8 cellular contexts compared by ENCODE assay signal in genomic region chr7:24979863-24980694, GRCh38. TPM values are rescaled to one million over a fixed set of nuclear protein-coding genes. Genes with fewer than 3 reads are reported as not detected.
DNase-seq lines count a peak whose midpoint lies in the region; ATAC-seq and TF ChIP-seq lines count a peak whose summit lies in the region.

A gene with protein sequence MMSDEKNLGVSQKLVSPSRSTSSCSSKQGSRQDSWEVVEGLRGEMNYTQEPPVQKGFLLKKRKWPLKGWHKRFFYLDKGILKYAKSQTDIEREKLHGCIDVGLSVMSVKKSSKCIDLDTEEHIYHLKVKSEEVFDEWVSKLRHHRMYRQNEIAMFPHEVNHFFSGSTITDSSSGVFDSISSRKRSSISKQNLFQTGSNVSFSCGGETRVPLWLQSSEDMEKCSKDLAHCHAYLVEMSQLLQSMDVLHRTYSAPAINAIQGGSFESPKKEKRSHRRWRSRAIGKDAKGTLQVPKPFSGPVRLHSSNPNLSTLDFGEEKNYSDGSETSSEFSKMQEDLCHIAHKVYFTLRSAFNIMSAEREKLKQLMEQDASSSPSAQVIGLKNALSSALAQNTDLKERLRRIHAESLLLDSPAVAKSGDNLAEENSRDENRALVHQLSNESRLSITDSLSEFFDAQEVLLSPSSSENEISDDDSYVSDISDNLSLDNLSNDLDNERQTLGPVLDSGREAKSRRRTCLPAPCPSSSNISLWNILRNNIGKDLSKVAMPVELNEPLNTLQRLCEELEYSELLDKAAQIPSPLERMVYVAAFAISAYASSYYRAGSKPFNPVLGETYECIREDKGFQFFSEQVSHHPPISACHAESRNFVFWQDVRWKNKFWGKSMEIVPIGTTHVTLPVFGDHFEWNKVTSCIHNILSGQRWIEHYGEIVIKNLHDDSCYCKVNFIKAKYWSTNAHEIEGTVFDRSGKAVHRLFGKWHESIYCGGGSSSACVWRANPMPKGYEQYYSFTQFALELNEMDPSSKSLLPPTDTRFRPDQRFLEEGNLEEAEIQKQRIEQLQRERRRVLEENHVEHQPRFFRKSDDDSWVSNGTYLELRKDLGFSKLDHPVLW (minus strand): TSS chr7:24980178. CDS start chr7:24892472, 87,706 bp downstream.

- peak within 1 kb of the TSS; percentile 46; the same call in 1 of the 2 replicates for H3K27ac ChIP-seq in GM23338 (ENCODE audit: low read depth)
- peak within 1 kb of the TSS; percentile 96 for H3K27ac ChIP-seq in RWPE1
- H3K27ac ChIP-seq in neural cell (ENCODE audit: low read length), result no peak within 1 kb of the TSS

- peaks cover 57% of the 10 kb centered on the region for H3K4me1 Mint-ChIP-seq in GM23338
- peaks cover 63% of the 10 kb centered on the region for H3K4me1 Mint-ChIP-seq in stimulated activated naive CD8-positive, alpha-beta T cell treated with anti-CD3 and anti-CD28 coated beads, Interleukin-15, amount 100 ng/mL, for 72 hours

- H3K79me2 ChIP-seq in GM23338 (replicated peaks; ENCODE audit: insufficient read depth) (peaks cover 32% of the 10 kb centered on the region), neural cell (replicated peaks; ENCODE audit: insufficient read depth, low read length) (no peaks in the 10 kb centered on the region)

- H3K4me2 ChIP-seq in GM23338 (peak within 1 kb of the TSS; percentile 92), neural cell (ENCODE audit: low read length) (peak within 1 kb of the TSS; percentile 33)

- peaks cover 61% of the 10 kb centered on the region for H3K27me3 ChIP-seq in GM23338 (ENCODE audit: insufficient read depth)
- H3K27me3 ChIP-seq in neural cell (ENCODE audit: insufficient read depth, low read depth, low read length), result peaks cover 48% of the 10 kb centered on the region

- DNase-seq in EH (ENCODE audit: low read depth) (peak; percentile 95), GM23338 (ENCODE audit: low spot score) (peak; percentile 98), LNCaP clone FGC (ENCODE audit: low read depth) (peak; percentile 52), RWPE1 (ENCODE audit: low spot score) (peak; percentile 98), fibroblast of the conjunctiva (ENCODE audit: low read depth) (peak; percentile 92)
- DNase-seq in activated T-helper 9 cell treated with anti-CD3 and anti-CD28 coated beads, Interleukin-2, amount 50 U/mL, for 16 hours (ENCODE audit: low read depth), result peak; percentile 91
- peak; percentile 93 to 95 for DNase-seq in stimulated activated naive CD8-positive, alpha-beta T cell treated with anti-CD3 and anti-CD28 coated beads, Interleukin-15, amount 100 ng/mL, for 72 hours

- H3K36me3 Mint-ChIP-seq in GM23338 (ENCODE audit: low read depth), result peaks cover 10% of the 10 kb centered on the region

- H3K4me1 ChIP-seq in GM23338 (ENCODE audit: insufficient read depth), result peaks cover 51% of the 10 kb centered on the region

- peaks cover 3% of the 10 kb centered on the region; the same call in 1 of the 2 replicates for H3K36me3 ChIP-seq in GM23338 (ENCODE audit: insufficient read depth)
- H3K36me3 ChIP-seq in neural cell (ENCODE audit: insufficient read depth, low read length), result no peaks in the 10 kb centered on the region

- peak within 1 kb of the TSS; percentile 98 for H2AFZ ChIP-seq in GM23338
- peak within 1 kb of the TSS; percentile 57 for H2AFZ ChIP-seq in neural cell (ENCODE audit: low read depth, low read length)

- H3F3A ChIP-seq in GM23338 (replicated peaks; ENCODE audit: low read depth), result peaks cover 17% of the 10 kb centered on the region; the same call in 1 of the 2 replicates
- no peaks in the 10 kb centered on the region for H3F3A ChIP-seq in neural cell (ENCODE audit: insufficient read depth, low read length, poor library complexity, severe bottlenecking)

- peak; percentile 60 for ATAC-seq in GM23338
- ATAC-seq in stimulated activated naive CD8-positive, alpha-beta T cell treated with anti-CD3 and anti-CD28 coated beads, Interleukin-15, amount 100 ng/mL, for 72 hours, result peak; percentile 85

- H4K20me1 ChIP-seq in GM23338 (replicated peaks; ENCODE audit: insufficient read depth) (peaks cover 16% of the 10 kb centered on the region), neural cell (ENCODE audit: insufficient read depth) (no peaks in the 10 kb centered on the region)

- H3K9me3 Mint-ChIP-seq in GM23338, result peaks cover 14% of the 10 kb centered on the region
- H3K9me3 Mint-ChIP-seq in stimulated activated naive CD8-positive, alpha-beta T cell treated with anti-CD3 and anti-CD28 coated beads, Interleukin-15, amount 100 ng/mL, for 72 hours, result no peaks in the 10 kb centered on the region

- peak within 1 kb of the TSS; percentile 74 for H3K27ac Mint-ChIP-seq in GM23338
- H3K27ac Mint-ChIP-seq in stimulated activated naive CD8-positive, alpha-beta T cell treated with anti-CD3 and anti-CD28 coated beads, Interleukin-15, amount 100 ng/mL, for 72 hours, result peak within 1 kb of the TSS; percentile 86 to 88

- no peak for TF ChIP-seq RAD21 in neural cell (conservative IDR thresholded peaks at IDR 0.05)

- peak within 1 kb of the TSS; percentile 80 for H3K4me3 Mint-ChIP-seq in GM23338
- H3K4me3 Mint-ChIP-seq in stimulated activated naive CD8-positive, alpha-beta T cell treated with anti-CD3 and anti-CD28 coated beads, Interleukin-15, amount 100 ng/mL, for 72 hours, result peak within 1 kb of the TSS; percentile 93 to 98

- H3K9me3 ChIP-seq in neural cell (ENCODE audit: low read length), result no peaks in the 10 kb centered on the region

- no peak for TF ChIP-seq EP300 in neural cell (conservative IDR thresholded peaks at IDR 0.05; ENCODE audit: poor library complexity, severe bottlenecking)

- H3K9me2 ChIP-seq in GM23338 (ENCODE audit: insufficient read depth) (no peaks in the 10 kb centered on the region), neural cell (ENCODE audit: insufficient read depth, low read length) (no peaks in the 10 kb centered on the region)

- peaks cover 33% of the 10 kb centered on the region for H3K27me3 Mint-ChIP-seq in GM23338 (ENCODE audit: insufficient read depth, low read depth, poor library complexity)
- H3K27me3 Mint-ChIP-seq in stimulated activated naive CD8-positive, alpha-beta T cell treated with anti-CD3 and anti-CD28 coated beads, Interleukin-15, amount 100 ng/mL, for 72 hours, result peaks cover 16% of the 10 kb centered on the region

- H3K9ac ChIP-seq in neural cell (ENCODE audit: low read length), result peak within 1 kb of the TSS; percentile 60

- peak within 1 kb of the TSS; percentile 80 for H3K4me3 ChIP-seq in GM23338
- peak within 1 kb of the TSS; percentile 74 for H3K4me3 ChIP-seq in LNCaP clone FGC (ENCODE audit: low read depth, low read length)
- peak within 1 kb of the TSS; percentile 89 for H3K4me3 ChIP-seq in neural cell (ENCODE audit: low read length)

- CTCF ChIA-PET in RWPE1 (lab: Yijun Ruan, JAX), result interaction anchor here (0.6 to 4.9 kb wide), 24 partner anchors 24 to 1328 kb away, joined by 3 to 40 read pairs (median 5); no protein-coding TSS in a partner anchor

- POLR2A ChIA-PET in RWPE1 (lab: Yijun Ruan, JAX; ENCODE audit: low non-redundant PET), result interaction anchor here (0.8 to 1.4 kb wide), 3 partner anchors 9 to 160 kb away, joined by 4 to 5 read pairs (median 4); no protein-coding TSS in a partner anchor

- TF ChIP-seq CTCF in GM23338 (conservative IDR thresholded peaks at IDR 0.05; ENCODE audit: low read depth in 2 of 2), result peak in 1 of 2 experiments; percentile 18; a peak in 1 of 4 replicates
- peak; percentile 49 for TF ChIP-seq CTCF in LNCaP clone FGC (IDR thresholded peaks at IDR 0.05; ENCODE audit: control insufficient read depth, extremely low read depth, insufficient read depth)
- no peak for TF ChIP-seq CTCF in RWPE1 (conservative IDR thresholded peaks at IDR 0.05; ENCODE audit: low read depth)
- peak; percentile 23 for TF ChIP-seq CTCF in neural cell (IDR thresholded peaks at IDR 0.05; ENCODE audit: poor library complexity, severe bottlenecking)

TF ChIP-seq in GM23338, 12 proteins besides CTCF, POLR2A, EP300 and RAD21:
- peak; percentile 77 for TF ChIP-seq POLR2AphosphoS5 (IDR thresholded peaks at IDR 0.05; ENCODE audit: low read depth)
- TF ChIP-seq EZH2 (IDR thresholded peaks at IDR 0.05; ENCODE audit: low read depth, unreplicated experiment), result no peak
- TF ChIP-seq CREB1 (CRISPR knock-in tag; IDR thresholded peaks at IDR 0.05; ENCODE audit: low read depth), result peak; percentile 77

TF ChIP-seq in neural cell, 6 proteins besides CTCF, POLR2A, EP300 and RAD21:
- TF ChIP-seq EZH2 (IDR thresholded peaks at IDR 0.05; ENCODE audit: borderline replicate concordance, insufficient read depth, low read length, poor library complexity, severe bottlenecking) (no peak), TAF1 (IDR thresholded peaks at IDR 0.05; ENCODE audit: low read depth) (no peak), POLR2AphosphoS5 (IDR thresholded peaks at IDR 0.05) (peak; percentile 24), SMC3 (conservative IDR thresholded peaks at IDR 0.05; ENCODE audit: poor library complexity) (peak; percentile 25), MXI1 (conservative IDR thresholded peaks at IDR 0.05; ENCODE audit: poor library complexity, severe bottlenecking) (peak; percentile 79)
- TF ChIP-seq, protein P1, sequence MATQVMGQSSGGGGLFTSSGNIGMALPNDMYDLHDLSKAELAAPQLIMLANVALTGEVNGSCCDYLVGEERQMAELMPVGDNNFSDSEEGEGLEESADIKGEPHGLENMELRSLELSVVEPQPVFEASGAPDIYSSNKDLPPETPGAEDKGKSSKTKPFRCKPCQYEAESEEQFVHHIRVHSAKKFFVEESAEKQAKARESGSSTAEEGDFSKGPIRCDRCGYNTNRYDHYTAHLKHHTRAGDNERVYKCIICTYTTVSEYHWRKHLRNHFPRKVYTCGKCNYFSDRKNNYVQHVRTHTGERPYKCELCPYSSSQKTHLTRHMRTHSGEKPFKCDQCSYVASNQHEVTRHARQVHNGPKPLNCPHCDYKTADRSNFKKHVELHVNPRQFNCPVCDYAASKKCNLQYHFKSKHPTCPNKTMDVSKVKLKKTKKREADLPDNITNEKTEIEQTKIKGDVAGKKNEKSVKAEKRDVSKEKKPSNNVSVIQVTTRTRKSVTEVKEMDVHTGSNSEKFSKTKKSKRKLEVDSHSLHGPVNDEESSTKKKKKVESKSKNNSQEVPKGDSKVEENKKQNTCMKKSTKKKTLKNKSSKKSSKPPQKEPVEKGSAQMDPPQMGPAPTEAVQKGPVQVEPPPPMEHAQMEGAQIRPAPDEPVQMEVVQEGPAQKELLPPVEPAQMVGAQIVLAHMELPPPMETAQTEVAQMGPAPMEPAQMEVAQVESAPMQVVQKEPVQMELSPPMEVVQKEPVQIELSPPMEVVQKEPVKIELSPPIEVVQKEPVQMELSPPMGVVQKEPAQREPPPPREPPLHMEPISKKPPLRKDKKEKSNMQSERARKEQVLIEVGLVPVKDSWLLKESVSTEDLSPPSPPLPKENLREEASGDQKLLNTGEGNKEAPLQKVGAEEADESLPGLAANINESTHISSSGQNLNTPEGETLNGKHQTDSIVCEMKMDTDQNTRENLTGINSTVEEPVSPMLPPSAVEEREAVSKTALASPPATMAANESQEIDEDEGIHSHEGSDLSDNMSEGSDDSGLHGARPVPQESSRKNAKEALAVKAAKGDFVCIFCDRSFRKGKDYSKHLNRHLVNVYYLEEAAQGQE (IDR thresholded peaks at IDR 0.05; ENCODE audit: borderline replicate concordance), result no peak

RNA-seq across cellular contexts. Expression of the gene that starts here (rescaled TPM):
- 13.4 and 15.7 TPM in 2 replicates for total RNA-seq in GM23338 (2014; rRNA removed; shearing (Covaris generic))
- polyA plus RNA-seq in GM23338 (2016; fragmentation: Nextera tagmentation; extraction: Ambion mirVana) (7.2 and 9.3 TPM in 2 replicates), neural cell (0.26 and 0.68 TPM in 2 replicates)
- 0.93 and 0.97 TPM in 2 replicates for polyA minus RNA-seq in neural cell
